Comparison of ENCODE assay signal across 22 cellular contexts in the genomic region with DNA sequence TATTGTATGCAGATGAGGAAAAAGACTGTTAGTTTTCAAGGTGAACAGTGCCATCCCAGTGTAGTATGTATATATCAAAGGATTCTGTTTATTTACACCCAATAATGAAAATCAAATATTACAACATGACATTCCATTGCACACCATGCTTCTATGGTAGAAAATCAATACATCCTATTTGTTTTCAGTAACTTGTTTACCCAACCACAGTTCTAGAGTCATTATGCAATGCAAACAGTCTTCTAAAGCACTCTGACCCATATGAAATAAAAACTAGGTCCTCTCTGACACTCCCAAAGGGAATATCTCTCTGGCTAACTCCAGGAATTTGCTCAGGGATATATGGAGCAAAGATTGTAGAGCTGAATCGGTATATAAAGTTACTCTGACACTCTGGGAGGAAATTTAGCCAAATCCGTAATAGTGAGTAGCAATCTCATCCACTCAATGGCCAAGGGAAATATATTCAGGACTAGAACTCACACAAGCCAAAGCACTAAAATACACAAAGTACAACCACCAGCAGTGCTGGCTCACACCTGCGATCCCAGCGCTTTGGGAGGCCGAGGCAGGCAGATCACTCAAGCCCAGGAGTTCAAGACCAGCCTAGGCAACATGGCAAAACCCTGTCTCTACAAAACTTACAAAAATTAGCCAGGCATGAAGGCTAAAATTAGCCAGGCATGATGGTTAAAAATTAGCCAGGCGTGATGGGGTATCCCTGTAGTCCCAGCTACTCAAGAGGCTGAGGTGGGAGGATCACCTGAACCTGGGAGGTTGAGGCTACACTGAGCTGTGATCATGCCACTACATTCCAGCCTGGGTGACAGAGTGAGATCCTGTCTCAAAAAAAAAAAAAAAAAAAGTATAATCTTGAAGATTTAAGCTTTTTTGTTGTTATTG.
DNase-seq lines count a peak whose midpoint lies in the region; ATAC-seq, FAIRE-seq and TF ChIP-seq lines count a peak whose summit lies in the region.
"Had no signal": no experiment of that assay in that cellular context is flagged by ENCODE, and none has a peak within 500 bp of the region (broad histone marks: within the 10 kb centered on the region; RNA-seq: fewer than 3 reads in every experiment).

No MANE protein-coding gene starts in this region.

- no peak overlapping the region for H2BK15ac ChIP-seq in H9 (ENCODE audit: low read depth, low read length)

- BruUV-seq in OCI-LY7 (replicated peaks; lab: Mats Ljungman, UMichigan) = no TSS peak

- H4K20me1 ChIP-seq in OCI-LY7 (ENCODE audit: insufficient read depth, low read length) (no peaks in the 10 kb centered on the region), hepatocyte (ENCODE audit: insufficient read depth, poor library complexity, severe bottlenecking) (no peaks in the 10 kb centered on the region), H9 (ENCODE audit: control insufficient read depth, insufficient read depth, insufficient read length) (no peaks in the 10 kb centered on the region)

- peaks cover 2 to 3% of the 10 kb centered on the region in 2 experiments; a peak in 1 of 4 replicates for H3K4me1 Mint-ChIP-seq in H9

- H3K4ac ChIP-seq in H9 (ENCODE audit: low read depth, low read length) = no peak overlapping the region

- H3K36me3 ChIP-seq in OCI-LY7 (ENCODE audit: insufficient read depth, low read length) (peaks cover 31% of the 10 kb centered on the region), hepatocyte (replicated peaks; ENCODE audit: insufficient read depth, low read depth) (no peaks in the 10 kb centered on the region), pancreas (no peaks in the 10 kb centered on the region)

- no peaks in the 10 kb centered on the region for H3K27me3 Mint-ChIP-seq in H9 (ENCODE audit: low read depth)
- H3K27me3 Mint-ChIP-seq: activated CD4-positive, alpha-beta memory T cell treated with anti-CD3 and anti-CD28 coated beads, Interleukin-2, amount 10 ng/mL, durations not matched to agents 7 days and 5 days; IgD-negative memory B cell had no signal

- CTCF ChIA-PET in OCI-LY7 (lab: Charles Lee; ENCODE audit: unreplicated experiment) = no interaction called here

- H3K4me2 ChIP-seq in OCI-LY7 (ENCODE audit: low read length) (peak overlapping the region; percentile 43), hepatocyte (no peak overlapping the region), H9 (ENCODE audit: insufficient read depth, insufficient read length, low read length) (no peak overlapping the region)

- no peak overlapping the region for H3K23ac ChIP-seq in H9 (ENCODE audit: insufficient read length, low read depth, low read length)

- no peak overlapping the region for H2BK120ac ChIP-seq in H9 (ENCODE audit: low read depth, low read length, poor library complexity, severe bottlenecking)

- H3K56ac ChIP-seq in H9 (ENCODE audit: insufficient read length, low read depth, low read length) = no peak overlapping the region

- no peak overlapping the region for H3T11ph ChIP-seq in H9 (ENCODE audit: low read length)

- intact Hi-C loops in OCI-LY7 (cut with micrococcal nuclease; ENCODE audit: unreplicated experiment) (no loop called here), pancreas (cut with DNase I) (no loop called here)

- H3K79me1 ChIP-seq in H9 (ENCODE audit: insufficient read depth, low read depth, low read length, poor library complexity, severe bottlenecking) = peaks cover 8% of the 10 kb centered on the region

- H2AFZ ChIP-seq in OCI-LY7 (ENCODE audit: low read length) (no peak overlapping the region), hepatocyte (no peak overlapping the region), H9 (ENCODE audit: low read length) (no peak overlapping the region)

- H2BK20ac ChIP-seq in H9 (ENCODE audit: low read depth, low read length, poor library complexity, severe bottlenecking) = no peak overlapping the region

- H2BK5ac ChIP-seq in H9 (ENCODE audit: insufficient read length, low read length) = no peak overlapping the region

- H3K36me3 Mint-ChIP-seq in H9 (ENCODE audit: insufficient read depth in 1 of 3, low read depth in 3 of 3) = peaks cover 19 to 35% (median 27%) of the 10 kb centered on the region in 3 experiments

- TF ChIP-seq CTCF in C4-2B (conservative IDR thresholded peaks at IDR 0.05) = no peak
- no peak for TF ChIP-seq CTCF in OCI-LY7 (conservative IDR thresholded peaks at IDR 0.05; ENCODE audit: low read length)
- no peak for TF ChIP-seq CTCF in hepatocyte (IDR thresholded peaks at IDR 0.05; ENCODE audit: poor library complexity)
- TF ChIP-seq CTCF in pancreas (IDR thresholded peaks at IDR 0.05) = no peak
- no peak for TF ChIP-seq CTCF in H9 (conservative IDR thresholded peaks at IDR 0.05)

- H4K5ac ChIP-seq in H9 (ENCODE audit: insufficient read length, low read depth, low read length) = no peak overlapping the region

- DNase-seq in OCI-LY7 (ENCODE audit: low spot score) (no peak), hepatocyte (ENCODE audit: low spot score) (no peak), pancreas (no peak), NCI-H69 (lab: John Stamatoyannopoulos, UW) (no peak), NCI-H2227 treated with DMSO at 0.1 percent for 48 hours (lab: John Stamatoyannopoulos, UW) (no peak), H9 (no peak)
- DNase-seq: activated CD4-positive, alpha-beta memory T cell treated with anti-CD3 and anti-CD28 coated beads, Interleukin-2, amount 10 ng/mL, durations not matched to agents 7 days and 5 days; activated CD4-positive, CD25-positive, alpha-beta regulatory T cell; activated gamma-delta T cell treated with Interleukin-2 at 50 U/mL for 16 hours; cortex of kidney; DND-41; kidney; mammary epithelial cell; NCI-H1436; NCI-H2171 had no signal

- H3K9ac ChIP-seq in H9 (ENCODE audit: extremely low read depth, insufficient read length, low read length) = no peak overlapping the region

- peaks cover 7% of the 10 kb centered on the region; the same call in 1 of the 2 replicates for H3K79me2 ChIP-seq in OCI-LY7 (ENCODE audit: insufficient read depth, low read depth, low read length)
- H3K79me2 ChIP-seq in hepatocyte = peaks cover 90% of the 10 kb centered on the region
- no peaks in the 10 kb centered on the region; the same call in 1 of the 2 replicates for H3K79me2 ChIP-seq in H9 (ENCODE audit: insufficient read depth, low read length)

- H4K91ac ChIP-seq in H9 (ENCODE audit: insufficient read length, low read depth, low read length) = no peak overlapping the region

- POLR2A ChIA-PET in OCI-LY7 (lab: Charles Lee) = interaction anchor here (1.1 kb wide), 1 partner anchor 14 kb away, joined by 3 read pairs; no protein-coding TSS in a partner anchor

- FAIRE-seq in pancreas (lab: Jason Lieb, UNC) = no peak
- FAIRE-seq: bronchial epithelial cell, GM12892, kidney, urothelium cell line had no signal

- H3K27me3 ChIP-seq in hepatocyte (no peaks in the 10 kb centered on the region), pancreas (no peaks in the 10 kb centered on the region), H9 (ENCODE audit: insufficient read depth, low read length) (no peaks in the 10 kb centered on the region)

- no peak overlapping the region for H3K18ac ChIP-seq in H9 (ENCODE audit: insufficient read length, low read depth, low read length)

- no peak overlapping the region for H4K8ac ChIP-seq in H9 (replicated peaks; ENCODE audit: insufficient read length, low read depth, low read length)

- H3K23me2 ChIP-seq in H9 (ENCODE audit: insufficient read length, low read depth, low read length, poor library complexity, severe bottlenecking) = no peaks in the 10 kb centered on the region

- WGBS in hepatocyte (ENCODE audit: low lambda C conversion rate, missing lambda C conversion rate) = 89% methylated on average over 6 of the region's 6 CpGs
- 67 to 74% methylated on average over 6 of the region's 6 CpGs for WGBS in pancreas, 2 donors
- WGBS in H9 (ENCODE audit: extremely low coverage, insufficient read length, low lambda C conversion rate) = no CpG with 5 or more reads among the region's 6 CpGs

- peaks cover 22% of the 10 kb centered on the region for H3K4me1 ChIP-seq in OCI-LY7 (ENCODE audit: insufficient read depth, low read length, poor library complexity, severe bottlenecking)
- peaks cover 3% of the 10 kb centered on the region for H3K4me1 ChIP-seq in hepatocyte (ENCODE audit: insufficient read depth)
- H3K4me1 ChIP-seq in pancreas = peaks cover 0 to 17% (median 10%) of the 10 kb centered on the region in 3 donors
- no peaks in the 10 kb centered on the region for H3K4me1 ChIP-seq in H9 (ENCODE audit: insufficient read depth, low read length)

- H3K9me2 ChIP-seq in OCI-LY7 (ENCODE audit: insufficient read depth, low read length) = no peaks in the 10 kb centered on the region
- H3K9me2 ChIP-seq in hepatocyte (replicated peaks; ENCODE audit: insufficient read depth) = no peaks in the 10 kb centered on the region

- H2BK12ac ChIP-seq in H9 (ENCODE audit: insufficient read length, low read depth, low read length) = no peak overlapping the region

- H3K4me3 ChIP-seq in OCI-LY7 (ENCODE audit: low read depth, low read length, poor library complexity, severe bottlenecking) = no peak overlapping the region
- H3K4me3 ChIP-seq in hepatocyte = no peak overlapping the region
- H3K4me3 ChIP-seq in pancreas = no peak overlapping the region

- peaks cover 12 to 21% of the 10 kb centered on the region in 2 experiments for H3K9me3 Mint-ChIP-seq in H9

- no peak overlapping the region for H2AK5ac ChIP-seq in H9 (ENCODE audit: insufficient read length, low read length)

- ATAC-seq in pancreas (peak; percentile 47 to 68 (median 60)), GM21360 (IDR thresholded peaks at IDR 0.05; ENCODE audit: unreplicated experiment) (no peak)
- ATAC-seq: Right ventricle myocardium inferior had no signal

- H3K27ac Mint-ChIP-seq in H9 = no peak overlapping the region
- H3K27ac Mint-ChIP-seq: activated CD4-positive, alpha-beta memory T cell treated with anti-CD3 and anti-CD28 coated beads, Interleukin-2, amount 10 ng/mL, durations not matched to agents 7 days and 5 days; IgD-negative memory B cell had no signal

- H3K4me3 Mint-ChIP-seq in H9 = no peak overlapping the region
- H3K4me3 Mint-ChIP-seq: activated CD4-positive, alpha-beta memory T cell treated with anti-CD3 and anti-CD28 coated beads, Interleukin-2, amount 10 ng/mL, durations not matched to agents 7 days and 5 days; IgD-negative memory B cell had no signal

- H3K14ac ChIP-seq in H9 (ENCODE audit: insufficient read depth, low read length) = no peak overlapping the region

- H3K9me3 ChIP-seq in OCI-LY7 (ENCODE audit: low read length) (peaks cover 19% of the 10 kb centered on the region; the same call in 1 of the 2 replicates), hepatocyte (ENCODE audit: low read depth) (no peaks in the 10 kb centered on the region), pancreas (no peaks in the 10 kb centered on the region), H9 (ENCODE audit: control insufficient read depth, low read depth, low read length) (peaks cover 10% of the 10 kb centered on the region)

- peak overlapping the region; percentile 58 for H3K27ac ChIP-seq in C4-2B
- H3K27ac ChIP-seq in OCI-LY7 (ENCODE audit: low read depth, low read length, poor library complexity, severe bottlenecking) = no peak overlapping the region
- H3K27ac ChIP-seq in hepatocyte = peak overlapping the region; percentile 13
- H3K27ac ChIP-seq in pancreas = no peak overlapping the region
- no peak overlapping the region for H3K27ac ChIP-seq in H9 (ENCODE audit: insufficient read length, low read depth, low read length)

Comparison
In these comparisons a context has a peak if more than half of its experiments do, and no peak if none do; other contexts are left out.
1. H3K27ac ChIP-seq: peak in C4-2B (single experiment) and hepatocyte (single experiment); none in OCI-LY7 (single experiment), pancreas (0 of 4) and H9 (single experiment).